1 cellular context compared by ENCODE assay signal in genomic region chr10:30751678-30752331, GRCh38.
TF ChIP-seq lines count a peak whose summit lies in the region.

No MANE protein-coding gene starts in this region.

TF ChIP-seq in GM23338, 12 proteins besides CTCF, POLR2A, EP300 and RAD21 (continued from another document):
- TF ChIP-seq ZNF462 (CRISPR knock-in tag; IDR thresholded peaks at IDR 0.05) (no peak), ZNF114 (CRISPR knock-in tag; IDR thresholded peaks at IDR 0.05) (no peak), JUNB (IDR thresholded peaks at IDR 0.05; ENCODE audit: unreplicated experiment) (no peak), POLR2AphosphoS5 (IDR thresholded peaks at IDR 0.05; ENCODE audit: low read depth) (no peak), EZH2phosphoT487 (IDR thresholded peaks at IDR 0.05; ENCODE audit: unreplicated experiment) (no peak), STAT1 (IDR thresholded peaks at IDR 0.05; ENCODE audit: unreplicated experiment) (no peak)
